8 cellular contexts compared by ENCODE assay signal in the genomic region with DNA sequence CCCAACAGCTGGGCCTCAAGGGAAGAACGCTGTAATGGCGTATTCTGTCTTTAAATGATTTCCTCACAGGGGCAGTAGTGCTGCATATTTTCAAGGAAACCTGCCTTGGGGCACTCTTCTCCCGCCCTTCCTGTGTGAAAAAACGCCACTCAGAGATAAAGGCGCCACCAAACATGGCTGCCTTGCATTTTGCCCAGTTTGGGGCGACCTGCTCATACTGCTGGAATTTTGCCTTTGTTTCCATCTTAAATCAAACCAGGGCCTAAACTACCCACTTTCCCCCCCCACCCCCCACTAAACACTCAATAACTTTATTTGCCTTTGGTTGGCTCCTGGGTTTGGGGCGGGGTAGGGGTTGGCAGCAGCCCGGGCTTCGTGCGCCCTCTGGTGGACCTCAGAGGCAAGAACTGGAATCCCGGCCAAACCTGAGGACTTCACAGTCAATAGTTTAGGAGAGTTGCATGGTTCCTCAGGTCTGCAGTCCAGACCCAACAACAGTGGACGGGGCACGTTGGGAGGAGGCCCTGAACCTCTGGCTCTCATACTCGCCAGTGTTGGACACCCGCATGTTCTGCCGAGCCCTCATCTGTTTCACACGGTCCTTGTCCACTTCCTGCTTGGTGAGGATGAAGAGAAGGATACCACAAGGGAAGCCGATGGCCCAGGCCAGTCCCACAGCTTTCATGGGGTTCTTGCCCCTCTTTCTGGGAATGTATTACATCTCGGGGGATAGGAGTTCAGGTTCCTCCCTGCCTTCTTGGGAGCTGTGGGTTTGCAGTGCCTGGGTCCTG.
DNase-seq lines count a peak whose midpoint lies in the region; ATAC-seq and TF ChIP-seq lines count a peak whose summit lies in the region.

No MANE protein-coding gene starts in this region.

- no peaks in the 10 kb centered on the region for H3K9me3 Mint-ChIP-seq in effector memory CD8-positive, alpha-beta T cell

- no peaks in the 10 kb centered on the region for H3K4me1 Mint-ChIP-seq in effector memory CD8-positive, alpha-beta T cell (ENCODE audit: low read depth in 2 of 2)

- in situ Hi-C loops in astrocyte of the spinal cord (cut with HindIII; ENCODE audit: low sequenced_read_pairs): no loop called here

- peak; percentile 86 for ATAC-seq in mucosa of descending colon
- no peak for ATAC-seq in effector memory CD8-positive, alpha-beta T cell (replicated peaks)
- ATAC-seq in GM19035 (IDR thresholded peaks at IDR 0.05; ENCODE audit: unreplicated experiment): no peak

- no peak overlapping the region for H3K27ac Mint-ChIP-seq in effector memory CD8-positive, alpha-beta T cell

- no peaks in the 10 kb centered on the region for H3K36me3 Mint-ChIP-seq in effector memory CD8-positive, alpha-beta T cell (ENCODE audit: insufficient read depth)

- no peaks in the 10 kb centered on the region for H3K9me3 ChIP-seq in mucosa of descending colon

- H3K4me1 ChIP-seq in mucosa of descending colon (ENCODE audit: low read depth): no peaks in the 10 kb centered on the region

- peak; percentile 80 for TF ChIP-seq CTCF in GM12873 (IDR thresholded peaks at IDR 0.05; ENCODE audit: insufficient read depth, low read depth, low read length, missing control alignments)
- peak; percentile 73 for TF ChIP-seq CTCF in astrocyte of the spinal cord (IDR thresholded peaks at IDR 0.05; ENCODE audit: low read depth, low read length)
- TF ChIP-seq CTCF in mucosa of descending colon (IDR thresholded peaks at IDR 0.05): no peak

- no peaks in the 10 kb centered on the region for H3K36me3 ChIP-seq in mucosa of descending colon (ENCODE audit: low read depth)

- H3K4me3 ChIP-seq in astrocyte of the spinal cord (ENCODE audit: low read depth, low read length): peak overlapping the region; percentile 35
- H3K4me3 ChIP-seq in mucosa of descending colon: no peak overlapping the region

- H3K4me3 Mint-ChIP-seq in effector memory CD8-positive, alpha-beta T cell: no peak overlapping the region

- peak; percentile 28 for DNase-seq in H4 (ENCODE audit: low spot score)
- DNase-seq in NOMO-1 treated with dmso at 0.1 percent for 144 hours (lab: John Stamatoyannopoulos, UW; ENCODE audit: unreplicated experiment): peak; percentile 57
- DNase-seq in astrocyte of the spinal cord (ENCODE audit: low read depth, low spot score): peak; percentile 79
- no peak for DNase-seq in mucosa of descending colon
- DNase-seq in effector memory CD8-positive, alpha-beta T cell: no peak
- no peak for DNase-seq in RKO (ENCODE audit: low spot score)

- intact Hi-C loops in mucosa of descending colon (cut with DNase I, micrococcal nuclease): no loop called here

- H3K27me3 Mint-ChIP-seq in effector memory CD8-positive, alpha-beta T cell: no peaks in the 10 kb centered on the region

Comparison
In these comparisons a context has a peak if more than half of its experiments do, and no peak if none do; other contexts are left out.
1. DNase-seq: peak in H4 (single experiment), NOMO-1 treated with dmso at 0.1 percent for 144 hours (single experiment) and astrocyte of the spinal cord (single experiment); none in mucosa of descending colon (0 of 3), effector memory CD8-positive, alpha-beta T cell (0 of 3) and RKO (single experiment).